ENCODE assay signal across 33 cellular contexts in the genomic region with DNA sequence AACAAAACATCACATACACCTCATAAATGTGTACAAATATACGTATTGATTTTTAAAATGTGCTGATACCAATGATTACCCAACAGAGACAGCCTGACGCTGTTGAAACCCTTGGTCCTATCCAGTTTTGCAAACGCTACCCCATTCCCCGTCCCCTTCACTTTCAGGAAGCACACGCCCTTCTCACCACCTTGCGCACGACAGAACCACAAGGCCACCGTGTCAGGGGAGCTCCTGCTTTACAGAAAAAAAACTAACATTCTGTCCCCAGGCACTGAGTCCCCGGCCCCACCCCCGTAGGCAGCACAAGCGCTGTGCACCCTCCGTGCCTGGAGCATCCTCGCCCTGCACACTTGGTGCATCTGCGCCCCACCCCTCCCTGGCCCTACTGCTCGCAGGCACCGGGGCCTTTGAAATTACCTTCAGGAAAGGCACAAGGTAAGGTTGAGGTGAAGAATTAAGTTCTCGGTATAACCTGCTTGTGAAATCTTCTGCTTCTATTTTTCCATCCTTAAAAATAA.
"Had no signal": no experiment of that assay in that cellular context is flagged by ENCODE, and none has a peak within 500 bp of the region (broad histone marks: within the 10 kb centered on the region; RNA-seq: fewer than 3 reads in every experiment).

No MANE protein-coding gene starts in this region.

- H3K4me1 ChIP-seq: adrenal gland, breast epithelium had no signal

- H3K27ac Mint-ChIP-seq: activated B cell treated with CpG ODN at 0.5 μM for 24 hours; activated CD4-positive, alpha-beta memory T cell treated with anti-CD3 and anti-CD28 coated beads for 36 hours; activated CD4-positive, alpha-beta T cell treated with anti-CD3 and anti-CD28 coated beads, Interleukin-2, amount 10 ng/mL, durations not matched to agents 24 days and 14 days; activated CD8-positive, alpha-beta T cell treated with anti-CD3 and anti-CD28 coated beads for 36 hours; activated naive CD4-positive, alpha-beta T cell treated with anti-CD3 and anti-CD28 coated beads for 36 hours; activated naive CD8-positive, alpha-beta T cell treated with anti-CD3 and anti-CD28 coated beads for 36 hours; activated T-cell treated with anti-CD3 and anti-CD28 coated beads, Interleukin-2, amount 50 U/mL, for 72 hours; activated T-helper 1 cell treated with anti-CD3 and anti-CD28 coated beads, Interleukin-12 subunit alpha, Interleukin-12 subunit beta, Interleukin-2, Interleukin-4 antibody, amounts not matched to agents 30 ng/mL and 10 ng/mL and 1 ng/mL, durations not matched to agents 14 hours and 24 hours and 36 hours; activated T-helper 17 cell treated with anti-CD3 and anti-CD28 coated beads, Interleukin-2, amount 50 U/mL, for 72 hours; T-helper 1 cell treated with Interleukin-12 subunit alpha and Interleukin-12 subunit beta and Interleukin-4 antibody, amounts not matched to agents 30 μg/mL and 1 μg/mL, for 36 hours had no signal

- H3K27me3 Mint-ChIP-seq: activated B cell treated with CpG ODN at 0.5 μM for 24 hours; activated CD4-positive, alpha-beta memory T cell treated with anti-CD3 and anti-CD28 coated beads for 36 hours; activated CD4-positive, alpha-beta T cell treated with anti-CD3 and anti-CD28 coated beads, Interleukin-2, amount 10 ng/mL, durations not matched to agents 24 days and 14 days; activated CD8-positive, alpha-beta T cell treated with anti-CD3 and anti-CD28 coated beads for 36 hours; activated naive CD8-positive, alpha-beta T cell treated with anti-CD3 and anti-CD28 coated beads for 36 hours; activated T-helper 17 cell treated with anti-CD3 and anti-CD28 coated beads, Interleukin-2, amount 50 U/mL, for 72 hours had no signal

- H3K9me3 Mint-ChIP-seq: activated B cell treated with CpG ODN at 0.5 μM for 24 hours; activated CD4-positive, alpha-beta memory T cell treated with anti-CD3 and anti-CD28 coated beads for 36 hours; activated CD4-positive, alpha-beta T cell treated with anti-CD3 and anti-CD28 coated beads, Interleukin-2, amount 10 ng/mL, durations not matched to agents 24 days and 14 days; activated CD8-positive, alpha-beta T cell treated with anti-CD3 and anti-CD28 coated beads for 36 hours; activated naive CD4-positive, alpha-beta T cell treated with anti-CD3 and anti-CD28 coated beads for 36 hours; activated naive CD4-positive, alpha-beta T cell treated with anti-CD3 and anti-CD28 coated beads, Interleukin-2, amount 50 U/mL, for 72 hours; activated naive CD8-positive, alpha-beta T cell treated with anti-CD3 and anti-CD28 coated beads for 36 hours; activated T-cell treated with anti-CD3 and anti-CD28 coated beads, Interleukin-2, amount 50 U/mL, for 4 hours; activated T-cell treated with anti-CD3 and anti-CD28 coated beads, Interleukin-2, amount 50 U/mL, for 72 hours; activated T-helper 1 cell treated with anti-CD3 and anti-CD28 coated beads, Interleukin-12 subunit alpha, Interleukin-12 subunit beta, Interleukin-2, Interleukin-4 antibody, amounts not matched to agents 30 ng/mL and 10 ng/mL and 1 ng/mL, durations not matched to agents 14 hours and 24 hours and 36 hours; activated T-helper 17 cell treated with anti-CD3 and anti-CD28 coated beads, Interleukin-2, amount 50 U/mL, for 72 hours; T-helper 1 cell treated with Interleukin-12 subunit alpha and Interleukin-12 subunit beta and Interleukin-4 antibody, amounts not matched to agents 30 μg/mL and 1 μg/mL, for 36 hours; T-helper 2 cell treated with Interferon-gamma antibody and Interleukin-4, amounts not matched to agents 5 μg/mL and 100 μg/mL, for 36 hours had no signal

- H3K4me3 Mint-ChIP-seq: activated B cell treated with CpG ODN at 0.5 μM for 24 hours; activated CD4-positive, alpha-beta memory T cell treated with anti-CD3 and anti-CD28 coated beads for 36 hours; activated CD4-positive, alpha-beta T cell treated with anti-CD3 and anti-CD28 coated beads, Interleukin-2, amount 10 ng/mL, durations not matched to agents 24 days and 14 days; activated CD8-positive, alpha-beta T cell treated with anti-CD3 and anti-CD28 coated beads for 36 hours; activated naive CD4-positive, alpha-beta T cell treated with anti-CD3 and anti-CD28 coated beads for 36 hours; activated naive CD8-positive, alpha-beta T cell treated with anti-CD3 and anti-CD28 coated beads for 36 hours; activated T-cell treated with anti-CD3 and anti-CD28 coated beads, Interleukin-2, amount 50 U/mL, for 4 hours; activated T-cell treated with anti-CD3 and anti-CD28 coated beads, Interleukin-2, amount 50 U/mL, for 72 hours; activated T-helper 1 cell treated with anti-CD3 and anti-CD28 coated beads, Interleukin-12 subunit alpha, Interleukin-12 subunit beta, Interleukin-2, Interleukin-4 antibody, amounts not matched to agents 30 ng/mL and 10 ng/mL and 1 ng/mL, durations not matched to agents 14 hours and 24 hours and 36 hours; activated T-helper 17 cell treated with anti-CD3 and anti-CD28 coated beads, Interleukin-2, amount 50 U/mL, for 72 hours; T-helper 1 cell treated with Interleukin-12 subunit alpha and Interleukin-12 subunit beta and Interleukin-4 antibody, amounts not matched to agents 30 μg/mL and 1 μg/mL, for 36 hours; T-helper 2 cell treated with Interferon-gamma antibody and Interleukin-4, amounts not matched to agents 5 μg/mL and 100 μg/mL, for 36 hours had no signal

- H3K4me3 ChIP-seq: adrenal gland, body of pancreas, breast epithelium had no signal

- H3K27me3 ChIP-seq: adrenal gland, body of pancreas, brain microvascular endothelial cell, breast epithelium had no signal

- H3K9me3 ChIP-seq: adrenal gland, body of pancreas, breast epithelium had no signal

- H3K4me1 Mint-ChIP-seq: activated T-helper 17 cell treated with anti-CD3 and anti-CD28 coated beads, Interleukin-2, amount 50 U/mL, for 72 hours had no signal

- H3K27ac ChIP-seq: adrenal gland, body of pancreas, brain microvascular endothelial cell, breast epithelium had no signal

- DNase-seq: activated B cell treated with CpG ODN at 0.5 μM for 24 hours; activated CD4-positive, alpha-beta memory T cell treated with anti-CD3 and anti-CD28 coated beads for 36 hours; activated CD4-positive, alpha-beta T cell treated with anti-CD3 and anti-CD28 coated beads for 4 hours; activated CD4-positive, alpha-beta T cell treated with anti-CD3 and anti-CD28 coated beads, Interleukin-2, amount 10 ng/mL, durations not matched to agents 24 days and 14 days; activated CD4-positive, alpha-beta T cell treated with anti-CD3 and anti-CD28 coated beads, Interleukin-2, amount 50 U/mL, for 1 hour; activated CD4-positive, alpha-beta T cell treated with anti-CD3 and anti-CD28 coated beads, Interleukin-2, amount 50 U/mL, for 4 hours; activated CD4-positive, CD25-positive, alpha-beta regulatory T cell treated with anti-CD3 and anti-CD28 coated beads, Interleukin-2, amount 50 U/mL, for 72 hours; activated CD8-positive, alpha-beta memory T cell treated with anti-CD3 and anti-CD28 coated beads, Interleukin-2, amount 50 U/mL, for 4 hours; activated CD8-positive, alpha-beta T cell treated with anti-CD3 and anti-CD28 coated beads for 36 hours; activated effector memory CD4-positive, alpha-beta T cell treated with anti-CD3 and anti-CD28 coated beads, Interleukin-2, amount 50 U/mL, for 16 hours; activated gamma-delta T cell treated with Interleukin-2 at 50 U/mL for 16 hours; activated naive CD4-positive, alpha-beta T cell; activated naive CD4-positive, alpha-beta T cell treated with anti-CD3 and anti-CD28 coated beads for 36 hours; activated naive CD4-positive, alpha-beta T cell treated with anti-CD3 and anti-CD28 coated beads, Interleukin-2, amount 50 U/mL, for 16 hours; activated naive CD8-positive, alpha-beta T cell treated with anti-CD3 and anti-CD28 coated beads for 36 hours; activated T-cell treated with anti-CD3 and anti-CD28 coated beads for 4 hours; activated T-cell treated with anti-CD3 and anti-CD28 coated beads, Interleukin-2, amount 50 U/mL, for 1 hour; activated T-cell treated with anti-CD3 and anti-CD28 coated beads, Interleukin-2, amount 50 U/mL, for 4 hours; activated T-cell treated with anti-CD3 and anti-CD28 coated beads, Interleukin-2, amount 50 U/mL, for 72 hours; adrenal gland; amniotic stem cell; aorta; body of pancreas; brain microvascular endothelial cell; central memory CD4-positive, alpha-beta T cell; T-helper 1 cell; T-helper 9 cell had no signal

- H3K36me3 ChIP-seq: breast epithelium had no signal

- ATAC-seq: activated CD8-positive, alpha-beta T cell treated with anti-CD3 and anti-CD28 coated beads for 36 hours; activated naive CD4-positive, alpha-beta T cell treated with anti-CD3 and anti-CD28 coated beads, Interleukin-2, amount 50 U/mL, for 72 hours; activated T-cell treated with anti-CD3 and anti-CD28 coated beads, Interleukin-2, amount 50 U/mL, for 4 hours; activated T-cell treated with anti-CD3 and anti-CD28 coated beads, Interleukin-2, amount 50 U/mL, for 72 hours; activated T-helper 17 cell treated with anti-CD3 and anti-CD28 coated beads, Interleukin-2, amount 50 U/mL, for 72 hours; body of pancreas had no signal
